In genomic region chr12:6871052-6871957, GRCh38 we compare ENCODE assay signal across 2 cellular contexts.
TF ChIP-seq lines count a peak whose summit lies in the region.

No MANE protein-coding gene starts in this region.

TF ChIP-seq in SK-N-SH, 30 proteins besides CTCF, POLR2A, EP300 and RAD21 (continued from another document):
- TF ChIP-seq GATA2 (CRISPR knock-in tag; IDR thresholded peaks at IDR 0.05) (no peak), RXRA (IDR thresholded peaks at IDR 0.05; ENCODE audit: borderline replicate concordance, low read depth) (no peak), CHD2 (IDR thresholded peaks at IDR 0.05; ENCODE audit: low read length, partially characterized antibody) (no peak), POLR2AphosphoS5 (IDR thresholded peaks at IDR 0.05; ENCODE audit: low read depth, low read length) (peak; percentile 59), RCOR1 (IDR thresholded peaks at IDR 0.05; ENCODE audit: low read length) (no peak), IRF3 (IDR thresholded peaks at IDR 0.05; ENCODE audit: low read depth, low read length) (no peak), FOSL2 (IDR thresholded peaks at IDR 0.05; ENCODE audit: borderline replicate concordance, low read depth) (no peak), MAX (IDR thresholded peaks at IDR 0.05; ENCODE audit: low read depth) (no peak), TEAD4 (IDR thresholded peaks at IDR 0.05; ENCODE audit: borderline replicate concordance, insufficient read depth) (no peak), PBX3 (IDR thresholded peaks at IDR 0.05) (0 out of 2 replicates have a peak, but pooled peaks have one; percentile 2), JUND (IDR thresholded peaks at IDR 0.05) (0 out of 2 replicates have a peak, but pooled peaks have one; percentile 22), REST (IDR thresholded peaks at IDR 0.05; ENCODE audit: low read depth, low read length) (no peak), USF1 (IDR thresholded peaks at IDR 0.05; ENCODE audit: borderline replicate concordance, low read depth) (no peak), NFIC (IDR thresholded peaks at IDR 0.05; ENCODE audit: borderline replicate concordance) (no peak)

TF ChIP-seq in SK-N-SH treated with all-trans-retinoic acid at 6 μM for 48 hours, 23 proteins besides CTCF, POLR2A, EP300 and RAD21 (continued from another document):
- TF ChIP-seq TSHZ2 (CRISPR knock-in tag; IDR thresholded peaks at IDR 0.05) (no peak), ZC3H10 (CRISPR knock-in tag; IDR thresholded peaks at IDR 0.05) (no peak), ZNF70 (CRISPR knock-in tag; IDR thresholded peaks at IDR 0.05) (no peak), ZNF565 (CRISPR knock-in tag; conservative IDR thresholded peaks at IDR 0.05; ENCODE audit: low read depth) (no peak), TOX (CRISPR knock-in tag; IDR thresholded peaks at IDR 0.05; ENCODE audit: borderline replicate concordance) (no peak), ZFP3 (CRISPR knock-in tag; IDR thresholded peaks at IDR 0.05) (no peak), BACH2 (CRISPR knock-in tag; IDR thresholded peaks at IDR 0.05; ENCODE audit: borderline replicate concordance) (no peak), ISL1 (CRISPR knock-in tag; IDR thresholded peaks at IDR 0.05) (no peak), PATZ1 (CRISPR knock-in tag; IDR thresholded peaks at IDR 0.05; ENCODE audit: borderline replicate concordance) (no peak), ESRRG (CRISPR knock-in tag; IDR thresholded peaks at IDR 0.05) (no peak), POU6F1 (CRISPR knock-in tag; IDR thresholded peaks at IDR 0.05; ENCODE audit: borderline replicate concordance, low read depth) (no peak), ARNTL (CRISPR knock-in tag; IDR thresholded peaks at IDR 0.05; ENCODE audit: borderline replicate concordance, low read depth) (no peak), TCF4 (CRISPR knock-in tag; IDR thresholded peaks at IDR 0.05; ENCODE audit: borderline replicate concordance) (no peak), CSDC2 (CRISPR knock-in tag; IDR thresholded peaks at IDR 0.05) (no peak), SNAI2 (CRISPR knock-in tag; IDR thresholded peaks at IDR 0.05) (no peak)
